Comparison of ENCODE assay signal across 1 cellular context in the genomic region with DNA sequence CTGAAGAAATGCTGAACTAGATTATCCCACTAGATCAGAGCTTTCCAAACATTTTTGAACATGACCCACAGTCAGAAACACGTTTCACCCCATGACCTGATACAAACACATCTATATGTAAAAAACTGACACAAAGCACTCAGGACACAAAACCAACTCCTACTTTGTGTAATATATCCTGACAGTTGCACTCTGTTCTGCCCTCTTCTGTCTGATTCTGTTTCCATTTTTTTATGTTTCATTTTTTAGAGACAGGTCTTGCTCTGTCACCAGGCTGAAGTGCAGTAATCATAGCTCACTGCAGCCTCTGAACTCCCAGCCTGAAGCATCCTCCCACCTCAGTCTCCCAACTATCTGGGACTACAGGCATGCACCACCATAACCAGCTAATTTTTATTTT.
TF ChIP-seq lines count a peak whose summit lies in the region.

No MANE protein-coding gene starts in this region.

TF ChIP-seq in K562, 482 proteins besides CTCF, POLR2A, EP300 and RAD21 (continued from another document):
- TF ChIP-seq, protein P1, sequence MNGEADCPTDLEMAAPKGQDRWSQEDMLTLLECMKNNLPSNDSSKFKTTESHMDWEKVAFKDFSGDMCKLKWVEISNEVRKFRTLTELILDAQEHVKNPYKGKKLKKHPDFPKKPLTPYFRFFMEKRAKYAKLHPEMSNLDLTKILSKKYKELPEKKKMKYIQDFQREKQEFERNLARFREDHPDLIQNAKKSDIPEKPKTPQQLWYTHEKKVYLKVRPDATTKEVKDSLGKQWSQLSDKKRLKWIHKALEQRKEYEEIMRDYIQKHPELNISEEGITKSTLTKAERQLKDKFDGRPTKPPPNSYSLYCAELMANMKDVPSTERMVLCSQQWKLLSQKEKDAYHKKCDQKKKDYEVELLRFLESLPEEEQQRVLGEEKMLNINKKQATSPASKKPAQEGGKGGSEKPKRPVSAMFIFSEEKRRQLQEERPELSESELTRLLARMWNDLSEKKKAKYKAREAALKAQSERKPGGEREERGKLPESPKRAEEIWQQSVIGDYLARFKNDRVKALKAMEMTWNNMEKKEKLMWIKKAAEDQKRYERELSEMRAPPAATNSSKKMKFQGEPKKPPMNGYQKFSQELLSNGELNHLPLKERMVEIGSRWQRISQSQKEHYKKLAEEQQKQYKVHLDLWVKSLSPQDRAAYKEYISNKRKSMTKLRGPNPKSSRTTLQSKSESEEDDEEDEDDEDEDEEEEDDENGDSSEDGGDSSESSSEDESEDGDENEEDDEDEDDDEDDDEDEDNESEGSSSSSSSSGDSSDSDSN (IDR thresholded peaks at IDR 0.05; ENCODE audit: borderline replicate concordance in 1 of 2, low read depth in 2 of 2, low read length in 2 of 2) = no peak
- TF ChIP-seq HNRNPLL (IDR thresholded peaks at IDR 0.05; ENCODE audit: low read depth, low read length, poor library complexity, severe bottlenecking) (no peak), SAP30 (IDR thresholded peaks at IDR 0.05; ENCODE audit: borderline replicate concordance, insufficient read depth, low read depth, low read length, poor library complexity, severe bottlenecking) (no peak), GABPA (tag; conservative IDR thresholded peaks at IDR 0.05; ENCODE audit: low read depth) (no peak), GABPB2 (CRISPR knock-in tag; conservative IDR thresholded peaks at IDR 0.05) (no peak), NCOA2 (IDR thresholded peaks at IDR 0.05; ENCODE audit: partially characterized antibody in 2 of 2) (no peak), ZNF57 (CRISPR knock-in tag; IDR thresholded peaks at IDR 0.05) (no peak), TFAM (CRISPR knock-in tag; conservative IDR thresholded peaks at IDR 0.05) (no peak), CSDE1 (IDR thresholded peaks at IDR 0.05) (no peak), KLF10 (CRISPR knock-in tag; IDR thresholded peaks at IDR 0.05) (no peak)
- TF ChIP-seq, protein P2, sequence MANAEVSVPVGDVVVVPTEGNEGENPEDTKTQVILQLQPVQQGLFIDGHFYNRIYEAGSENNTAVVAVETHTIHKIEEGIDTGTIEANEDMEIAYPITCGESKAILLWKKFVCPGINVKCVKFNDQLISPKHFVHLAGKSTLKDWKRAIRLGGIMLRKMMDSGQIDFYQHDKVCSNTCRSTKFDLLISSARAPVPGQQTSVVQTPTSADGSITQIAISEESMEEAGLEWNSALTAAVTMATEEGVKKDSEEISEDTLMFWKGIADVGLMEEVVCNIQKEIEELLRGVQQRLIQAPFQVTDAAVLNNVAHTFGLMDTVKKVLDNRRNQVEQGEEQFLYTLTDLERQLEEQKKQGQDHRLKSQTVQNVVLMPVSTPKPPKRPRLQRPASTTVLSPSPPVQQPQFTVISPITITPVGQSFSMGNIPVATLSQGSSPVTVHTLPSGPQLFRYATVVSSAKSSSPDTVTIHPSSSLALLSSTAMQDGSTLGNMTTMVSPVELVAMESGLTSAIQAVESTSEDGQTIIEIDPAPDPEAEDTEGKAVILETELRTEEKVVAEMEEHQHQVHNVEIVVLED (CRISPR knock-in tag; IDR thresholded peaks at IDR 0.05) = no peak
- TF ChIP-seq, protein P3, sequence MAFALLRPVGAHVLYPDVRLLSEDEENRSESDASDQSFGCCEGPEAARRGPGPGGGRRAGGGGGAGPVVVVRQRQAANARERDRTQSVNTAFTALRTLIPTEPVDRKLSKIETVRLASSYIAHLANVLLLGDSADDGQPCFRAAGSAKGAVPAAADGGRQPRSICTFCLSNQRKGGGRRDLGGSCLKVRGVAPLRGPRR (CRISPR knock-in tag; IDR thresholded peaks at IDR 0.05) = no peak
- TF ChIP-seq, protein P4, sequence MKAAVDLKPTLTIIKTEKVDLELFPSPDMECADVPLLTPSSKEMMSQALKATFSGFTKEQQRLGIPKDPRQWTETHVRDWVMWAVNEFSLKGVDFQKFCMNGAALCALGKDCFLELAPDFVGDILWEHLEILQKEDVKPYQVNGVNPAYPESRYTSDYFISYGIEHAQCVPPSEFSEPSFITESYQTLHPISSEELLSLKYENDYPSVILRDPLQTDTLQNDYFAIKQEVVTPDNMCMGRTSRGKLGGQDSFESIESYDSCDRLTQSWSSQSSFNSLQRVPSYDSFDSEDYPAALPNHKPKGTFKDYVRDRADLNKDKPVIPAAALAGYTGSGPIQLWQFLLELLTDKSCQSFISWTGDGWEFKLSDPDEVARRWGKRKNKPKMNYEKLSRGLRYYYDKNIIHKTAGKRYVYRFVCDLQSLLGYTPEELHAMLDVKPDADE (conservative IDR thresholded peaks at IDR 0.05; ENCODE audit: control insufficient read depth, low read depth, low read length) = no peak
- TF ChIP-seq, protein P5, sequence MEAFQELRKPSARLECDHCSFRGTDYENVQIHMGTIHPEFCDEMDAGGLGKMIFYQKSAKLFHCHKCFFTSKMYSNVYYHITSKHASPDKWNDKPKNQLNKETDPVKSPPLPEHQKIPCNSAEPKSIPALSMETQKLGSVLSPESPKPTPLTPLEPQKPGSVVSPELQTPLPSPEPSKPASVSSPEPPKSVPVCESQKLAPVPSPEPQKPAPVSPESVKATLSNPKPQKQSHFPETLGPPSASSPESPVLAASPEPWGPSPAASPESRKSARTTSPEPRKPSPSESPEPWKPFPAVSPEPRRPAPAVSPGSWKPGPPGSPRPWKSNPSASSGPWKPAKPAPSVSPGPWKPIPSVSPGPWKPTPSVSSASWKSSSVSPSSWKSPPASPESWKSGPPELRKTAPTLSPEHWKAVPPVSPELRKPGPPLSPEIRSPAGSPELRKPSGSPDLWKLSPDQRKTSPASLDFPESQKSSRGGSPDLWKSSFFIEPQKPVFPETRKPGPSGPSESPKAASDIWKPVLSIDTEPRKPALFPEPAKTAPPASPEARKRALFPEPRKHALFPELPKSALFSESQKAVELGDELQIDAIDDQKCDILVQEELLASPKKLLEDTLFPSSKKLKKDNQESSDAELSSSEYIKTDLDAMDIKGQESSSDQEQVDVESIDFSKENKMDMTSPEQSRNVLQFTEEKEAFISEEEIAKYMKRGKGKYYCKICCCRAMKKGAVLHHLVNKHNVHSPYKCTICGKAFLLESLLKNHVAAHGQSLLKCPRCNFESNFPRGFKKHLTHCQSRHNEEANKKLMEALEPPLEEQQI (IDR thresholded peaks at IDR 0.05) = no peak
